ENCODE assay signal across 1 cellular context in the genomic region with DNA sequence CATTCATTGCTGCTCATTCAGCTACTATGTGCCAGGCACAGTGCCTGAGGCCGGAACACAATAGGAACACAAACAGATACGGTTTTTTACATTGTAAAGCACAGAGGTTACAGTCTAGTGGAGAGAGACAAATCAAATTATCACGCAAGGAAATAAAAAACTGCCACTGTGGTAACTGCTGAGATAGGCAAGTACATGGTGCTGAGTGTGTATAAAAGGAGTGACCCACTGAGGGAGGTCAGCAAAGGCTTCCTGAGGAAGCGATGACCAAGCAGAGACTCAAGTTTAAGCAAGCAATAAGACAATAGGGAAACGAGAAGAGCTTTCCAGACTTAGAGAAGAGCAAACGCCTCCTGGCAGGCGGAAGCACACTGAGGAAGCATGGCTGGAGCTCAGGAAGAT.
TF ChIP-seq lines count a peak whose summit lies in the region.

No MANE protein-coding gene starts in this region.

TF ChIP-seq in WTC11, 78 proteins besides CTCF, POLR2A, EP300 and RAD21 (continued from another document):
- TF ChIP-seq OVOL2 (CRISPR knock-in tag; IDR thresholded peaks at IDR 0.05; ENCODE audit: borderline replicate concordance): no peak
- no peak for TF ChIP-seq ZMAT4 (CRISPR knock-in tag; IDR thresholded peaks at IDR 0.05)
- no peak for TF ChIP-seq NFYB (CRISPR knock-in tag; conservative IDR thresholded peaks at IDR 0.05; ENCODE audit: low read depth)
- no peak for TF ChIP-seq NFE2L1 (CRISPR knock-in tag; IDR thresholded peaks at IDR 0.05)
- no peak for TF ChIP-seq ZNF423 (CRISPR knock-in tag; IDR thresholded peaks at IDR 0.05)
